ENCODE assay signal across 14 cellular contexts in the genomic region with DNA sequence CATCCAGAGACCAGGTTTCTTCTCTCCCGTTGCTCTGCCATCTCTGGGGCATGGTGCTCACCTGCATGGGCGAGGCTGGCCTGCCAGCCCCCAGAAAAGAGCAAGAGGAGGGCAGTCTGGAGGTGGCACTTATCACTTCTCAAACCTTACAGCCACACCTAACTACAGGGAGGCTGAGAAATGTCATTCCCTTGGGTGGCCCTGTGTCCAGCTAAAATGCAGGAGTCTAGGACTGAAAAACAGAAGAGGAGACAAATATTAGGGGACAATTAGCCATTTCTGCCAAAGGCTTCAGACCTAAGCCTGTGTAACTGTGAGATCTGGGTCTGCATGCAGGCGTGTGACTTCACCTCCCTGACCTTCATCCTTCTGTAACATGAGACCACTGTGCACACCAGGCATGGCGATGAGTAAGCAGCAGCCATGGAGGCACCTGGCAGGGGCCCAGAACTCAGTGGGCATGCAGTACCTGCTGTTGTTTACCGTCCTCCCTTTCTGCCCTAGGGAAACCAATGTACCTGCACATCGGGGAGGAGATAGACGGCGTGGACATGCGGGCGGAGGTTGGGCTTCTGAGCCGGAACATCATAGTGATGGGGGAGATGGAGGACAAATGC.
DNase-seq lines count a peak whose midpoint lies in the region; ATAC-seq and TF ChIP-seq lines count a peak whose summit lies in the region.
"Had no signal": no experiment of that assay in that cellular context is flagged by ENCODE, and none has a peak within 500 bp of the region (broad histone marks: within the 10 kb centered on the region; RNA-seq: fewer than 3 reads in every experiment).

No MANE protein-coding gene starts in this region.

- TF ChIP-seq POLR2A in erythroblast (IDR thresholded peaks at IDR 0.05; ENCODE audit: low read length): no peak

- 0 out of 2 replicates have a peak overlapping the region, but pooled peaks have one; percentile 27 for H3K4me2 ChIP-seq in SK-N-SH

- POLR2A ChIA-PET in SK-N-SH (lab: Yijun Ruan, JAX): no interaction called here

- H3K27ac Mint-ChIP-seq in osteocyte (ENCODE audit: unreplicated experiment): peak overlapping the region; percentile 38
- H3K27ac Mint-ChIP-seq: activated CD4-positive, alpha-beta memory T cell treated with anti-CD3 and anti-CD28 coated beads for 36 hours had no signal

- H2AFZ ChIP-seq in SK-N-SH (ENCODE audit: low read depth): no peak overlapping the region

- no peak overlapping the region for H3K27ac ChIP-seq in SK-N-SH (ENCODE audit: low read depth in 2 of 2, low read length in 1 of 2)
- H3K27ac ChIP-seq: SJSA1 had no signal

- H4K20me1 ChIP-seq in SK-N-SH (ENCODE audit: insufficient read depth): no peaks in the 10 kb centered on the region

- 59% methylated on average over 11 of the region's 11 CpGs for WGBS in SK-N-SH (ENCODE audit: low lambda C conversion rate)

- TF ChIP-seq RAD21 in SK-N-SH (IDR thresholded peaks at IDR 0.05; ENCODE audit: low read length): no peak

- no peaks in the 10 kb centered on the region for H3K27me3 Mint-ChIP-seq in osteocyte (ENCODE audit: unreplicated experiment)
- H3K27me3 Mint-ChIP-seq: activated CD4-positive, alpha-beta memory T cell treated with anti-CD3 and anti-CD28 coated beads for 36 hours had no signal

- H3K4me3 ChIP-seq in SK-N-SH (ENCODE audit: low read depth in 2 of 2, low read length in 1 of 2): no peak overlapping the region
- H3K4me3 ChIP-seq: SJSA1 had no signal

- H3K79me2 ChIP-seq in SK-N-SH (ENCODE audit: insufficient read depth): no peaks in the 10 kb centered on the region

- DNase-seq in G401 (ENCODE audit: low spot score): peak; percentile 8
- peak; percentile 3 to 8 for DNase-seq in NCI-H187 (lab: John Stamatoyannopoulos, UW)
- DNase-seq in SK-N-SH: no peak
- no peak for DNase-seq in osteocyte (ENCODE audit: extremely low spot score, unreplicated experiment)
- DNase-seq in SIG-M5 treated with dmso at 0.1 percent for 504 hours (lab: John Stamatoyannopoulos, UW; ENCODE audit: unreplicated experiment): no peak
- DNase-seq in erythroblast (lab: John Stamatoyannopoulos, UW): no peak
- no peak for DNase-seq in activated CD8-positive, alpha-beta memory T cell treated with anti-CD3 and anti-CD28 coated beads for 24 hours
- DNase-seq: activated CD4-positive, alpha-beta memory T cell treated with anti-CD3 and anti-CD28 coated beads for 36 hours; amygdala; Kasumi-1; posterior cingulate gyrus had no signal

- in situ Hi-C loops in G401 (cut with HindIII; ENCODE audit: low sequenced_read_pairs): no loop called here

- H3K4me1 Mint-ChIP-seq in osteocyte (ENCODE audit: unreplicated experiment): peaks cover 38% of the 10 kb centered on the region

- H3F3A ChIP-seq in SK-N-SH (replicated peaks; ENCODE audit: insufficient read depth): no peaks in the 10 kb centered on the region

- TF ChIP-seq CTCF in SK-N-SH (IDR thresholded peaks at IDR 0.05) (no peak), osteocyte (IDR thresholded peaks at IDR 0.05) (no peak)

- TF ChIP-seq EP300 in SK-N-SH (IDR thresholded peaks at IDR 0.05; ENCODE audit: borderline replicate concordance in 1 of 2, low read depth in 1 of 2, low read length in 1 of 2): peak in 1 of 2 experiments; percentile 25; a peak in 1 of 4 replicates

- no peaks in the 10 kb centered on the region for H3K4me1 ChIP-seq in SK-N-SH (ENCODE audit: control insufficient read depth in 1 of 2, insufficient read depth in 2 of 2, low read depth in 1 of 2, low read length in 1 of 2)
- H3K4me1 ChIP-seq: SJSA1 had no signal

- peaks cover 4 to 18% of the 10 kb centered on the region in 2 experiments for H3K36me3 ChIP-seq in SK-N-SH (replicated peaks in 1 of 2; ENCODE audit: control insufficient read depth in 1 of 2, insufficient read depth in 2 of 2, low read length in 1 of 2)
- H3K36me3 ChIP-seq: SJSA1 had no signal

- no peak overlapping the region for H3K4me3 Mint-ChIP-seq in osteocyte (ENCODE audit: unreplicated experiment)
- H3K4me3 Mint-ChIP-seq: activated CD4-positive, alpha-beta memory T cell treated with anti-CD3 and anti-CD28 coated beads for 36 hours had no signal

- no peaks in the 10 kb centered on the region for H3K27me3 ChIP-seq in SK-N-SH (ENCODE audit: insufficient read depth)
- H3K27me3 ChIP-seq: SJSA1 had no signal

- no peak for ATAC-seq in HG02852 (IDR thresholded peaks at IDR 0.05; ENCODE audit: unreplicated experiment)
- ATAC-seq: left lobe of liver had no signal

- CTCF ChIA-PET in SK-N-SH (lab: Yijun Ruan, JAX): no interaction called here

- H3K9me3 Mint-ChIP-seq in osteocyte (ENCODE audit: unreplicated experiment): no peaks in the 10 kb centered on the region

- H3K9me2 ChIP-seq in SK-N-SH: no peaks in the 10 kb centered on the region

- no peaks in the 10 kb centered on the region for H3K9me3 ChIP-seq in SK-N-SH
- H3K9me3 ChIP-seq: SJSA1 had no signal

- peaks cover 90% of the 10 kb centered on the region for H3K36me3 Mint-ChIP-seq in osteocyte (ENCODE audit: unreplicated experiment)

- H3K9ac ChIP-seq in SK-N-SH: no peak overlapping the region

TF ChIP-seq in SK-N-SH, 30 proteins besides CTCF, POLR2A, EP300 and RAD21:
- peak; percentile 57; the same call in 1 of the 2 replicates for TF ChIP-seq YY1 (IDR thresholded peaks at IDR 0.05; ENCODE audit: low read depth)
- peak; percentile 62 for TF ChIP-seq JUND (IDR thresholded peaks at IDR 0.05)
- peak; percentile 67; the same call in 1 of the 2 replicates for TF ChIP-seq FOSL2 (IDR thresholded peaks at IDR 0.05; ENCODE audit: borderline replicate concordance, low read depth)
- TF ChIP-seq NFIC (IDR thresholded peaks at IDR 0.05; ENCODE audit: borderline replicate concordance): peak; percentile 87
- TF ChIP-seq TCF12 (IDR thresholded peaks at IDR 0.05): peak; percentile 69
- TF ChIP-seq, protein P1, sequence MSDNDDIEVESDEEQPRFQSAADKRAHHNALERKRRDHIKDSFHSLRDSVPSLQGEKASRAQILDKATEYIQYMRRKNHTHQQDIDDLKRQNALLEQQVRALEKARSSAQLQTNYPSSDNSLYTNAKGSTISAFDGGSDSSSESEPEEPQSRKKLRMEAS (IDR thresholded peaks at IDR 0.05; ENCODE audit: low read depth): peak; percentile 62; the same call in 1 of the 2 replicates
- no peak for TF ChIP-seq FOXM1 (IDR thresholded peaks at IDR 0.05; ENCODE audit: low read depth)
- TF ChIP-seq TEAD4 (IDR thresholded peaks at IDR 0.05; ENCODE audit: borderline replicate concordance, insufficient read depth): no peak

Comparison
In these comparisons a context has a peak if more than half of its experiments do, and no peak if none do; other contexts are left out.
1. DNase-seq: peak in G401 (single experiment) and NCI-H187 (2 of 2); none in SK-N-SH (single experiment), osteocyte (single experiment), SIG-M5 treated with dmso at 0.1 percent for 504 hours (single experiment), erythroblast (0 of 2) and activated CD8-positive, alpha-beta memory T cell treated with anti-CD3 and anti-CD28 coated beads for 24 hours (single experiment).